7 cellular contexts compared by ENCODE assay signal in genomic region chr2:30200875-30201274, GRCh38.
"Had no signal": no experiment of that assay in that cellular context is flagged by ENCODE, and none has a peak within 500 bp of the region (broad histone marks: within the 10 kb centered on the region; RNA-seq: fewer than 3 reads in every experiment).

No MANE protein-coding gene starts in this region.

- H3K36me3 Mint-ChIP-seq: IgD-negative memory B cell had no signal

- H3K9ac ChIP-seq: GM23248 had no signal

- DNase-seq: GM23248, GOT3, H7, HFFc6 had no signal

- H3K36me3 ChIP-seq: HAP-1 had no signal

- H3K4me3 Mint-ChIP-seq: HFFc6, IgD-negative memory B cell had no signal

- H3K9me3 ChIP-seq: HAP-1 had no signal

- H3K27ac ChIP-seq: GM23248, HL-60 had no signal

- H3K4me3 ChIP-seq: GM23248, HAP-1 had no signal

- H3K4me1 ChIP-seq: HAP-1 had no signal

- H3K9me3 Mint-ChIP-seq: HFFc6, IgD-negative memory B cell had no signal

- H3K27ac Mint-ChIP-seq: HFFc6 had no signal
